24 cellular contexts compared by ENCODE assay signal in the genomic region with DNA sequence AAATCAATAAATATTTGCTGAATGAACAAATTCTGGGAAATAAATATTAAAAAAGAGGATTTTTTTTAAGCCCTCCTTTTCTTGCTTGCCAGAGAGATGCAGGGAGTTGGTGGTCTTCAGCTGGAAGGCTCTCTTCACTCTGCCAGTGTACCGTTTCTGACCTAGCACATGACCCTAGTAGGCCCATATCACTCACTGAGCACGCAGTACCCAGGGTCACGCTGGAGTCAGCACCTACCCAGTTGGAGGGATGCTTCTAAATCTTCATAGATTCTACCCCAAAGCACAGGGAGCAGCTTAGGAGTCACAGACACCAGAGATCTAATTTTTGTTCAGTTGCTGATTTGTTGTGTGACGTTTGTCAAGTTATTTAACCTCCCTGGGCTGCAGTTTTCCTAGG.
A peak's percentile ranks its signal among the peaks of the same experiment; 100 is the strongest.
DNase-seq lines count a peak whose midpoint lies in the region; ATAC-seq, FAIRE-seq and TF ChIP-seq lines count a peak whose summit lies in the region.
"Had no signal": no experiment of that assay in that cellular context is flagged by ENCODE, and none has a peak within 500 bp of the region (broad histone marks: within the 10 kb centered on the region; RNA-seq: fewer than 3 reads in every experiment).

No MANE protein-coding gene starts in this region.

- H3K4ac ChIP-seq in H1 (replicated peaks; ENCODE audit: insufficient read length, low read depth, low read length) (no peak overlapping the region), trophoblast cell (ENCODE audit: low read depth, low read length) (no peak overlapping the region)

- no peak overlapping the region for H2BK20ac ChIP-seq in H1 (ENCODE audit: low read length)

- H4K8ac ChIP-seq in H1 (ENCODE audit: extremely low read depth, insufficient read depth, low read length): no peak overlapping the region
- H4K8ac ChIP-seq in trophoblast cell (ENCODE audit: low read depth, low read length): no peak overlapping the region

- H3K9me3 ChIP-seq in right lobe of liver (no peaks in the 10 kb centered on the region), HepG2 (ENCODE audit: low read length) (no peaks in the 10 kb centered on the region), H1 (ENCODE audit: insufficient read depth in 2 of 2, low read depth in 1 of 2, low read length in 1 of 2) (no peaks in the 10 kb centered on the region), trophoblast cell (ENCODE audit: insufficient read depth, low read depth, low read length) (peaks cover 2% of the 10 kb centered on the region)
- H3K9me3 ChIP-seq: BE2C, BLaER1 had no signal

- H4K91ac ChIP-seq in H1 (replicated peaks; ENCODE audit: insufficient read length, low read length) (no peak overlapping the region), trophoblast cell (ENCODE audit: low read depth, low read length) (peak overlapping the region; percentile 38)

- 67% methylated on average over 4 of the region's 4 CpGs for WGBS in right lobe of liver (ENCODE audit: insufficient coverage, low coverage, low lambda C conversion rate, missing lambda C conversion rate)
- WGBS in HepG2 (ENCODE audit: low lambda C conversion rate): 11% methylated on average over 3 of the region's 4 CpGs
- WGBS in H1 (ENCODE audit: extremely low coverage in 1 of 2, insufficient coverage in 1 of 2, insufficient read length in 1 of 2, insufficient replicate concordance in 2 of 2, low coverage in 1 of 2, low lambda C conversion rate in 2 of 2, missing lambda C conversion rate in 1 of 2), 2 experiments: 87% methylated on average over 4 of the region's 4 CpGs; no CpG with 5 or more reads in 1 of the 2 experiments
- WGBS in trophoblast cell (ENCODE audit: extremely low coverage, insufficient coverage, insufficient read length): no CpG with 5 or more reads among the region's 4 CpGs
- 89 to 97% methylated on average over 4 of the region's 4 CpGs for WGBS in lower leg skin, 2 donors

- TF ChIP-seq EP300 in HepG2 (IDR thresholded peaks at IDR 0.05; ENCODE audit: low read depth in 2 of 2, low read length in 2 of 2) (no peak), HepG2 (CRISPR knock-in tag; IDR thresholded peaks at IDR 0.05; ENCODE audit: borderline replicate concordance) (no peak), H1 (IDR thresholded peaks at IDR 0.05; ENCODE audit: borderline replicate concordance in 1 of 2, low read depth in 2 of 2, low read length in 2 of 2) (no peak)

- no peak for DNase-seq in right lobe of liver
- DNase-seq in HepG2 (ENCODE audit: low spot score): no peak
- no peak for DNase-seq in H1 (ENCODE audit: low read depth in 1 of 2, low spot score in 2 of 2)
- no peak for DNase-seq in trophoblast cell
- DNase-seq in lower leg skin (ENCODE audit: low spot score in 2 of 2): no peak
- DNase-seq in GDM1 (lab: John Stamatoyannopoulos, UW): no peak
- DNase-seq: ACHN; BE2C; C1 segment of cervical spinal cord; CD4-positive, alpha-beta memory T cell; CD4-positive, CD25-positive, alpha-beta regulatory T cell; CD8-positive, alpha-beta memory T cell; COR-L47; DMS 273 treated with DMSO at 0.1 percent for 48 hours; DMS153; DMS53; DMS79; DND-41; EL; GF-D8 had no signal

- H3K4me1 ChIP-seq in right lobe of liver: peaks cover 0 to 26% (median 5%) of the 10 kb centered on the region in 4 donors
- H3K4me1 ChIP-seq in HepG2 (ENCODE audit: insufficient read depth, low read length): peaks cover 25% of the 10 kb centered on the region
- no peaks in the 10 kb centered on the region for H3K4me1 ChIP-seq in H1 (replicated peaks in 1 of 4; ENCODE audit: control insufficient read depth in 3 of 4, insufficient read depth in 4 of 4, low read length in 3 of 4)
- H3K4me1 ChIP-seq in trophoblast cell (ENCODE audit: control insufficient read depth in 1 of 2, insufficient read depth in 2 of 2, low read length in 2 of 2): no peaks in the 10 kb centered on the region
- H3K4me1 ChIP-seq: BE2C had no signal

- no peaks in the 10 kb centered on the region for H3K23me2 ChIP-seq in H1 (ENCODE audit: low read depth, low read length)

- TF ChIP-seq RAD21 in HepG2 (CRISPR knock-in tag; IDR thresholded peaks at IDR 0.05) (no peak), H1 (IDR thresholded peaks at IDR 0.05 in 1 of 2, conservative IDR thresholded peaks at IDR 0.05 in 1 of 2; ENCODE audit: low read depth in 2 of 2, low read length in 2 of 2) (no peak)

- H3K56ac ChIP-seq in H1 (replicated peaks; ENCODE audit: insufficient read length, low read depth, low read length): no peak overlapping the region

- H3K14ac ChIP-seq in H1 (ENCODE audit: insufficient read length) (no peak overlapping the region), trophoblast cell (ENCODE audit: low read length) (peak overlapping the region; percentile 19)

- no peak for TF ChIP-seq POLR2A in right lobe of liver (IDR thresholded peaks at IDR 0.05)
- no peak for TF ChIP-seq POLR2A in HepG2 (IDR thresholded peaks at IDR 0.05; ENCODE audit: insufficient read depth in 1 of 2, low read depth in 2 of 2, low read length in 2 of 2)
- no peak for TF ChIP-seq POLR2A in H1 (IDR thresholded peaks at IDR 0.05; ENCODE audit: control extremely low read depth in 1 of 2, low read depth in 2 of 2, low read length in 2 of 2)
- TF ChIP-seq POLR2A in lower leg skin (IDR thresholded peaks at IDR 0.05): no peak

- H3K79me2 ChIP-seq in HepG2 (ENCODE audit: insufficient read depth, low read length) (no peaks in the 10 kb centered on the region), H1 (ENCODE audit: control insufficient read depth in 1 of 2, insufficient read depth in 2 of 2, low read length in 2 of 2) (no peaks in the 10 kb centered on the region), trophoblast cell (ENCODE audit: control insufficient read depth, insufficient read depth, low read length, poor library complexity) (no peaks in the 10 kb centered on the region)

- no peak overlapping the region for H3K4me3 ChIP-seq in right lobe of liver
- no peak overlapping the region for H3K4me3 ChIP-seq in HepG2 (replicated peaks in 1 of 3; ENCODE audit: insufficient read depth in 1 of 3, low read depth in 2 of 3, low read length in 3 of 3)
- no peak overlapping the region for H3K4me3 ChIP-seq in H1 (ENCODE audit: extremely low read depth in 1 of 4, insufficient read depth in 2 of 4, low read depth in 3 of 4, low read length in 4 of 4)
- no peak overlapping the region for H3K4me3 ChIP-seq in trophoblast cell (ENCODE audit: low read depth, low read length)
- H3K4me3 ChIP-seq in lower leg skin (ENCODE audit: low read depth, poor library complexity, severe bottlenecking): no peak overlapping the region
- H3K4me3 ChIP-seq: BLaER1 had no signal

- TF ChIP-seq CTCF in right lobe of liver (IDR thresholded peaks at IDR 0.05) (no peak), HepG2 (CRISPR knock-in tag; IDR thresholded peaks at IDR 0.05) (no peak), H1 (IDR thresholded peaks at IDR 0.05; ENCODE audit: control extremely low read depth in 1 of 3, insufficient read depth in 1 of 3, low read depth in 1 of 3, low read length in 3 of 3) (no peak), lower leg skin (IDR thresholded peaks at IDR 0.05) (no peak)

- H3K79me1 ChIP-seq in H1 (ENCODE audit: low read depth, low read length) (no peaks in the 10 kb centered on the region), trophoblast cell (ENCODE audit: low read length) (peaks cover 7% of the 10 kb centered on the region)

- in situ Hi-C loops in HepG2 (cut with HindIII; ENCODE audit: extremely low pct_ligation_motif_present, low pct_unique_long_range_greater_than_20kb): no loop called here

- H2BK120ac ChIP-seq in H1 (replicated peaks; ENCODE audit: low read depth, low read length): no peak overlapping the region
- peak overlapping the region; percentile 23 for H2BK120ac ChIP-seq in trophoblast cell (ENCODE audit: insufficient read depth, low read length, poor library complexity)

- POLR2A ChIA-PET in HepG2 (lab: Yijun Ruan, JAX): no interaction called here
- POLR2A ChIA-PET in H1 (lab: Charles Lee; ENCODE audit: partially characterized antibody): no interaction called here

- no TSS peak for BruUV-seq in HepG2 (replicated peaks; lab: Mats Ljungman, UMichigan)

- no peak overlapping the region for H3K23ac ChIP-seq in H1 (ENCODE audit: insufficient read length)
- no peak overlapping the region for H3K23ac ChIP-seq in trophoblast cell (ENCODE audit: low read length)

- H2AFZ ChIP-seq in HepG2 (ENCODE audit: low read length): no peak overlapping the region
- no peak overlapping the region for H2AFZ ChIP-seq in H1 (ENCODE audit: low read length)
- no peak overlapping the region for H2AFZ ChIP-seq in trophoblast cell (ENCODE audit: insufficient read depth, low read length, poor library complexity)

- no peak overlapping the region for H4K5ac ChIP-seq in H1 (ENCODE audit: insufficient read length, low read depth, low read length)

- no peak overlapping the region for H2BK5ac ChIP-seq in H1 (ENCODE audit: low read depth, low read length)
- H2BK5ac ChIP-seq in trophoblast cell (ENCODE audit: low read depth, low read length, poor library complexity): no peak overlapping the region

- FAIRE-seq in HepG2 (lab: Jason Lieb, UNC): no peak
- no peak for FAIRE-seq in H1 (lab: Jason Lieb, UNC)
- FAIRE-seq: GM12891, GM19239 had no signal

- intact Hi-C loops in right lobe of liver (cut with DNase I) (no loop called here), HepG2 (cut with micrococcal nuclease; ENCODE audit: unreplicated experiment) (no loop called here), lower leg skin (cut with DNase I; ENCODE audit: low total_unique reads) (no loop called here)

- no peak overlapping the region for H2BK12ac ChIP-seq in H1 (ENCODE audit: low read depth, low read length)
- H2BK12ac ChIP-seq in trophoblast cell (ENCODE audit: low read length): no peak overlapping the region

- H3K27me3 ChIP-seq in right lobe of liver: no peaks in the 10 kb centered on the region
- 0 out of 5 replicates have a peak, but pooled peaks cover 0 to 1% of the 10 kb centered on the region in 2 experiments for H3K27me3 ChIP-seq in HepG2 (ENCODE audit: control insufficient read depth in 1 of 2, insufficient read depth in 2 of 2, low read length in 2 of 2)
- no peaks in the 10 kb centered on the region for H3K27me3 ChIP-seq in H1 (replicated peaks in 1 of 4; ENCODE audit: control insufficient read depth in 3 of 4, extremely low read depth in 1 of 4, insufficient read depth in 3 of 4, low read length in 3 of 4)
- H3K27me3 ChIP-seq in trophoblast cell (ENCODE audit: insufficient read depth, low read length): no peaks in the 10 kb centered on the region
- H3K27me3 ChIP-seq: BE2C, BLaER1 had no signal

- CTCF ChIA-PET in HepG2 (lab: Yijun Ruan, JAX; ENCODE audit: low intra/inter-chr PET ratio, low total read pairs): no interaction called here
- CTCF ChIA-PET in H1 (lab: Charles Lee; ENCODE audit: partially characterized antibody): no interaction called here

- H3K27ac ChIP-seq in right lobe of liver (no peak overlapping the region), HepG2 (ENCODE audit: extremely low read length, insufficient read depth, low read length) (no peak overlapping the region), H1 (ENCODE audit: low read depth, low read length) (no peak overlapping the region), trophoblast cell (ENCODE audit: low read depth, low read length) (no peak overlapping the region)
- H3K27ac ChIP-seq: 22Rv1, BLaER1 had no signal

- H2BK15ac ChIP-seq in H1 (ENCODE audit: low read length): peak overlapping the region; percentile 61; the same call in 1 of the 2 replicates

- H3K9ac ChIP-seq in HepG2 (ENCODE audit: insufficient read depth, low read depth, low read length) (no peak overlapping the region), H1 (replicated peaks in 1 of 4; ENCODE audit: extremely low read depth in 1 of 4, low read depth in 3 of 4, low read length in 3 of 4) (no peak overlapping the region), trophoblast cell (ENCODE audit: low read length) (no peak overlapping the region)
- H3K9ac ChIP-seq: BLaER1 had no signal

- ATAC-seq in right lobe of liver (peak; percentile 37 to 72 (median 46)), HepG2 (no peak)

- H2AK5ac ChIP-seq in H1 (ENCODE audit: low read depth, low read length) (no peak overlapping the region), trophoblast cell (ENCODE audit: low read length) (no peak overlapping the region)

- H4K12ac ChIP-seq in trophoblast cell (ENCODE audit: low read depth, low read length): no peak overlapping the region

- no peak overlapping the region for H3K18ac ChIP-seq in H1 (ENCODE audit: extremely low read depth, low read length)
- H3K18ac ChIP-seq in trophoblast cell (ENCODE audit: low read length): no peak overlapping the region

- H3K36me3 ChIP-seq in right lobe of liver: no peaks in the 10 kb centered on the region
- no peaks in the 10 kb centered on the region for H3K36me3 ChIP-seq in HepG2 (replicated peaks in 1 of 2; ENCODE audit: control insufficient read depth in 1 of 2, insufficient read depth in 2 of 2, low read length in 2 of 2)
- H3K36me3 ChIP-seq in H1 (ENCODE audit: control insufficient read depth in 2 of 4, insufficient read depth in 4 of 4, low read length in 3 of 4): no peaks in the 10 kb centered on the region
- H3K36me3 ChIP-seq in trophoblast cell (ENCODE audit: control insufficient read depth in 1 of 2, insufficient read depth in 2 of 2, low read length in 2 of 2): no peaks in the 10 kb centered on the region
- H3K36me3 ChIP-seq: BE2C, BLaER1 had no signal

- H4K20me1 ChIP-seq in HepG2 (ENCODE audit: insufficient read depth, low read length) (no peaks in the 10 kb centered on the region), H1 (replicated peaks in 1 of 2; ENCODE audit: control insufficient read depth in 1 of 2, insufficient read depth in 2 of 2, low read length in 2 of 2) (no peaks in the 10 kb centered on the region)
- H4K20me1 ChIP-seq: BLaER1 had no signal

- H3K4me2 ChIP-seq in HepG2 (ENCODE audit: low read depth, low read length) (no peak overlapping the region), H1 (ENCODE audit: insufficient read depth in 1 of 2, low read depth in 2 of 2, low read length in 2 of 2) (no peak overlapping the region), trophoblast cell (ENCODE audit: low read length) (no peak overlapping the region)
- H3K4me2 ChIP-seq: BLaER1 had no signal
